ENCODE assay signal across 1 cellular context in the genomic region with DNA sequence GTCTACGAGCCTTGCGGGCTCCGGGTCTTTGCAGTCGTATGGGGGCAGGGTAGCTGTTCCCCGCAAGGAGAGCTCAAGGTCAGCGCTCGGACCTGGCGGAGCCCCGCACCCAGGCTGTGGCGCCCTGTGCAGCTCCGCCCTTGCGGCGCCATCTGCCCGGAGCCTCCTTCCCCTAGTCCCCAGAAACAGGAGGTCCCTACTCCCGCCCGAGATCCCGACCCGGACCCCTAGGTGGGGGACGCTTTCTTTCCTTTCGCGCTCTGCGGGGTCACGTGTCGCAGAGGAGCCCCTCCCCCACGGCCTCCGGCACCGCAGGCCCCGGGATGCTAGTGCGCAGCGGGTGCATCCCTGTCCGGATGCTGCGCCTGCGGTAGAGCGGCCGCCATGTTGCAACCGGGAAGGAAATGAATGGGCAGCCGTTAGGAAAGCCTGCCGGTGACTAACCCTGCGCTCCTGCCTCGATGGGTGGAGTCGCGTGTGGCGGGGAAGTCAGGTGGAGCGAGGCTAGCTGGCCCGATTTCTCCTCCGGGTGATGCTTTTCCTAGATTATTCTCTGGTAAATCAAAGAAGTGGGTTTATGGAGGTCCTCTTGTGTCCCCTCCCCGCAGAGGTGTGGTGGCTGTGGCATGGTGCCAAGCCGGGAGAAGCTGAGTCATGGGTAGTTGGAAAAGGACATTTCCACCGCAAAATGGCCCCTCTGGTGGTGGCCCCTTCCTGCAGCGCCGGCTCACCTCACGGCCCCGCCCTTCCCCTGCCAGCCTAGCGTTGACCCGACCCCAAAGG.
TF ChIP-seq lines count a peak whose summit lies in the region.

No MANE protein-coding gene starts in this region.

TF ChIP-seq in HepG2, 621 proteins besides CTCF, POLR2A, EP300 and RAD21 (continued from another document and continues in another):
- TF ChIP-seq, protein P1, sequence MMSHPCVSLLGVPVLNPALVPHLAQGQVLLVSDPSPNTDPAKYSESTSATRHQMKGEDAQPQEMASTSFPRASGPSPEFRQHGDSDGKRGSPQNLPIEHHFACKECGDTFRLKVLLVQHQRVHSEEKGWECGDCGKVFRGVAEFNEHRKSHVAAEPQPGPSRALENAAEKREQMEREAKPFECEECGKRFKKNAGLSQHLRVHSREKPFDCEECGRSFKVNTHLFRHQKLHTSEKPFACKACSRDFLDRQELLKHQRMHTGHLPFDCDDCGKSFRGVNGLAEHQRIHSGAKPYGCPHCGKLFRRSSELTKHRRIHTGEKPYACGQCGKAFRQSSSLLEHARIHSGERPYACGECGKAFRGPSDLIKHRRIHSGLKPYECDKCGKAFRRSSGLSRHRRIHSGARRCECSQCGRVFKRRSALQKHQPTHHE (CRISPR knock-in tag; IDR thresholded peaks at IDR 0.05; ENCODE audit: borderline replicate concordance) = peak; percentile 18; the same call in 1 of the 2 replicates
- TF ChIP-seq, protein P2, sequence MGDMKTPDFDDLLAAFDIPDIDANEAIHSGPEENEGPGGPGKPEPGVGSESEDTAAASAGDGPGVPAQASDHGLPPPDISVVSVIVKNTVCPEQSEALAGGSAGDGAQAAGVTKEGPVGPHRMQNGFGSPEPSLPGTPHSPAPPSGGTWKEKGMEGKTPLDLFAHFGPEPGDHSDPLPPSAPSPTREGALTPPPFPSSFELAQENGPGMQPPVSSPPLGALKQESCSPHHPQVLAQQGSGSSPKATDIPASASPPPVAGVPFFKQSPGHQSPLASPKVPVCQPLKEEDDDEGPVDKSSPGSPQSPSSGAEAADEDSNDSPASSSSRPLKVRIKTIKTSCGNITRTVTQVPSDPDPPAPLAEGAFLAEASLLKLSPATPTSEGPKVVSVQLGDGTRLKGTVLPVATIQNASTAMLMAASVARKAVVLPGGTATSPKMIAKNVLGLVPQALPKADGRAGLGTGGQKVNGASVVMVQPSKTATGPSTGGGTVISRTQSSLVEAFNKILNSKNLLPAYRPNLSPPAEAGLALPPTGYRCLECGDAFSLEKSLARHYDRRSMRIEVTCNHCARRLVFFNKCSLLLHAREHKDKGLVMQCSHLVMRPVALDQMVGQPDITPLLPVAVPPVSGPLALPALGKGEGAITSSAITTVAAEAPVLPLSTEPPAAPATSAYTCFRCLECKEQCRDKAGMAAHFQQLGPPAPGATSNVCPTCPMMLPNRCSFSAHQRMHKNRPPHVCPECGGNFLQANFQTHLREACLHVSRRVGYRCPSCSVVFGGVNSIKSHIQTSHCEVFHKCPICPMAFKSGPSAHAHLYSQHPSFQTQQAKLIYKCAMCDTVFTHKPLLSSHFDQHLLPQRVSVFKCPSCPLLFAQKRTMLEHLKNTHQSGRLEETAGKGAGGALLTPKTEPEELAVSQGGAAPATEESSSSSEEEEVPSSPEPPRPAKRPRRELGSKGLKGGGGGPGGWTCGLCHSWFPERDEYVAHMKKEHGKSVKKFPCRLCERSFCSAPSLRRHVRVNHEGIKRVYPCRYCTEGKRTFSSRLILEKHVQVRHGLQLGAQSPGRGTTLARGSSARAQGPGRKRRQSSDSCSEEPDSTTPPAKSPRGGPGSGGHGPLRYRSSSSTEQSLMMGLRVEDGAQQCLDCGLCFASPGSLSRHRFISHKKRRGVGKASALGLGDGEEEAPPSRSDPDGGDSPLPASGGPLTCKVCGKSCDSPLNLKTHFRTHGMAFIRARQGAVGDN (CRISPR knock-in tag; IDR thresholded peaks at IDR 0.05) = peak; percentile 55
- TF ChIP-seq LCORL (IDR thresholded peaks at IDR 0.05) (no peak), LCORL (CRISPR knock-in tag; IDR thresholded peaks at IDR 0.05) (no peak), POLR2AphosphoS5 (IDR thresholded peaks at IDR 0.05; ENCODE audit: low read depth, low read length) (no peak; the same call in none of the 2 replicates), ATRX (CRISPR knock-in tag; IDR thresholded peaks at IDR 0.05; ENCODE audit: borderline replicate concordance) (no peak), TBX2 (CRISPR knock-in tag; IDR thresholded peaks at IDR 0.05; ENCODE audit: borderline replicate concordance) (no peak), ZNF160 (CRISPR knock-in tag; IDR thresholded peaks at IDR 0.05) (0 out of 2 replicates have a peak, but pooled peaks have one; percentile 10), MIXL1 (CRISPR knock-in tag; IDR thresholded peaks at IDR 0.05) (no peak), FOXK1 (CRISPR knock-in tag; IDR thresholded peaks at IDR 0.05; ENCODE audit: borderline replicate concordance, low read depth) (no peak), ZNF264 (CRISPR knock-in tag; IDR thresholded peaks at IDR 0.05) (0 out of 2 replicates have a peak, but pooled peaks have one; percentile 43), RNF2 (conservative IDR thresholded peaks at IDR 0.05; ENCODE audit: low read depth) (no peak), ZNF737 (CRISPR knock-in tag; IDR thresholded peaks at IDR 0.05; ENCODE audit: borderline replicate concordance) (no peak), ZNF33A (CRISPR knock-in tag; IDR thresholded peaks at IDR 0.05; ENCODE audit: borderline replicate concordance) (0 out of 2 replicates have a peak, but pooled peaks have one; percentile 38), XBP1 (CRISPR knock-in tag; IDR thresholded peaks at IDR 0.05) (no peak), SMAD3 (CRISPR knock-in tag; IDR thresholded peaks at IDR 0.05) (0 out of 2 replicates have a peak, but pooled peaks have one; percentile 8), CREM (IDR thresholded peaks at IDR 0.05) (no peak), CREM (CRISPR knock-in tag; IDR thresholded peaks at IDR 0.05) (no peak), HDAC6 (IDR thresholded peaks at IDR 0.05; ENCODE audit: low read depth, low read length) (no peak), ZNF232 (CRISPR knock-in tag; IDR thresholded peaks at IDR 0.05; ENCODE audit: borderline replicate concordance) (no peak), YY1 (IDR thresholded peaks at IDR 0.05; ENCODE audit: insufficient read depth, insufficient replicate concordance, low read depth, low read length) (peak; percentile 78), RFX3 (CRISPR knock-in tag; IDR thresholded peaks at IDR 0.05) (no peak), CHCHD3 (CRISPR knock-in tag; IDR thresholded peaks at IDR 0.05) (no peak), TP53 (CRISPR knock-in tag; conservative IDR thresholded peaks at IDR 0.05) (no peak), ZEB1 (IDR thresholded peaks at IDR 0.05; ENCODE audit: insufficient replicate concordance, low read depth) (no peak), SALL2 (CRISPR knock-in tag; IDR thresholded peaks at IDR 0.05) (no peak), ELF4 (CRISPR knock-in tag; IDR thresholded peaks at IDR 0.05; ENCODE audit: borderline replicate concordance) (no peak)
- TF ChIP-seq, protein P3, sequence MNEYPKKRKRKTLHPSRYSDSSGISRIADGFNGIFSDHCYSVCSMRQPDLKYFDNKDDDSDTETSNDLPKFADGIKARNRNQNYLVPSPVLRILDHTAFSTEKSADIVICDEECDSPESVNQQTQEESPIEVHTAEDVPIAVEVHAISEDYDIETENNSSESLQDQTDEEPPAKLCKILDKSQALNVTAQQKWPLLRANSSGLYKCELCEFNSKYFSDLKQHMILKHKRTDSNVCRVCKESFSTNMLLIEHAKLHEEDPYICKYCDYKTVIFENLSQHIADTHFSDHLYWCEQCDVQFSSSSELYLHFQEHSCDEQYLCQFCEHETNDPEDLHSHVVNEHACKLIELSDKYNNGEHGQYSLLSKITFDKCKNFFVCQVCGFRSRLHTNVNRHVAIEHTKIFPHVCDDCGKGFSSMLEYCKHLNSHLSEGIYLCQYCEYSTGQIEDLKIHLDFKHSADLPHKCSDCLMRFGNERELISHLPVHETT (CRISPR knock-in tag; conservative IDR thresholded peaks at IDR 0.05) = no peak
- TF ChIP-seq, protein P4, sequence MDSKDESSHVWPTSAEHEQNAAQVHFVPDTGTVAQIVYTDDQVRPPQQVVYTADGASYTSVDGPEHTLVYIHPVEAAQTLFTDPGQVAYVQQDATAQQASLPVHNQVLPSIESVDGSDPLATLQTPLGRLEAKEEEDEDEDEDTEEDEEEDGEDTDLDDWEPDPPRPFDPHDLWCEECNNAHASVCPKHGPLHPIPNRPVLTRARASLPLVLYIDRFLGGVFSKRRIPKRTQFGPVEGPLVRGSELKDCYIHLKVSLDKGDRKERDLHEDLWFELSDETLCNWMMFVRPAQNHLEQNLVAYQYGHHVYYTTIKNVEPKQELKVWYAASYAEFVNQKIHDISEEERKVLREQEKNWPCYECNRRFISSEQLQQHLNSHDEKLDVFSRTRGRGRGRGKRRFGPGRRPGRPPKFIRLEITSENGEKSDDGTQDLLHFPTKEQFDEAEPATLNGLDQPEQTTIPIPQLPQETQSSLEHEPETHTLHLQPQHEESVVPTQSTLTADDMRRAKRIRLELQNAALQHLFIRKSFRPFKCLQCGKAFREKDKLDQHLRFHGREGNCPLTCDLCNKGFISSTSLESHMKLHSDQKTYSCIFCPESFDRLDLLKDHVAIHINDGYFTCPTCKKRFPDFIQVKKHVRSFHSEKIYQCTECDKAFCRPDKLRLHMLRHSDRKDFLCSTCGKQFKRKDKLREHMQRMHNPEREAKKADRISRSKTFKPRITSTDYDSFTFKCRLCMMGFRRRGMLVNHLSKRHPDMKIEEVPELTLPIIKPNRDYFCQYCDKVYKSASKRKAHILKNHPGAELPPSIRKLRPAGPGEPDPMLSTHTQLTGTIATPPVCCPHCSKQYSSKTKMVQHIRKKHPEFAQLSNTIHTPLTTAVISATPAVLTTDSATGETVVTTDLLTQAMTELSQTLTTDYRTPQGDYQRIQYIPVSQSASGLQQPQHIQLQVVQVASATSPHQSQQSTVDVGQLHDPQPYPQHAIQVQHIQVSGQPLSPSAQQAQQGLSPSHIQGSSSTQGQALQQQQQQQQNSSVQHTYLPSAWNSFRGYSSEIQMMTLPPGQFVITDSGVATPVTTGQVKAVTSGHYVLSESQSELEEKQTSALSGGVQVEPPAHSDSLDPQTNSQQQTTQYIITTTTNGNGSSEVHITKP (CRISPR knock-in tag; IDR thresholded peaks at IDR 0.05; ENCODE audit: low read depth) = peak; percentile 37; the same call in 1 of the 2 replicates
- TF ChIP-seq, protein P5, sequence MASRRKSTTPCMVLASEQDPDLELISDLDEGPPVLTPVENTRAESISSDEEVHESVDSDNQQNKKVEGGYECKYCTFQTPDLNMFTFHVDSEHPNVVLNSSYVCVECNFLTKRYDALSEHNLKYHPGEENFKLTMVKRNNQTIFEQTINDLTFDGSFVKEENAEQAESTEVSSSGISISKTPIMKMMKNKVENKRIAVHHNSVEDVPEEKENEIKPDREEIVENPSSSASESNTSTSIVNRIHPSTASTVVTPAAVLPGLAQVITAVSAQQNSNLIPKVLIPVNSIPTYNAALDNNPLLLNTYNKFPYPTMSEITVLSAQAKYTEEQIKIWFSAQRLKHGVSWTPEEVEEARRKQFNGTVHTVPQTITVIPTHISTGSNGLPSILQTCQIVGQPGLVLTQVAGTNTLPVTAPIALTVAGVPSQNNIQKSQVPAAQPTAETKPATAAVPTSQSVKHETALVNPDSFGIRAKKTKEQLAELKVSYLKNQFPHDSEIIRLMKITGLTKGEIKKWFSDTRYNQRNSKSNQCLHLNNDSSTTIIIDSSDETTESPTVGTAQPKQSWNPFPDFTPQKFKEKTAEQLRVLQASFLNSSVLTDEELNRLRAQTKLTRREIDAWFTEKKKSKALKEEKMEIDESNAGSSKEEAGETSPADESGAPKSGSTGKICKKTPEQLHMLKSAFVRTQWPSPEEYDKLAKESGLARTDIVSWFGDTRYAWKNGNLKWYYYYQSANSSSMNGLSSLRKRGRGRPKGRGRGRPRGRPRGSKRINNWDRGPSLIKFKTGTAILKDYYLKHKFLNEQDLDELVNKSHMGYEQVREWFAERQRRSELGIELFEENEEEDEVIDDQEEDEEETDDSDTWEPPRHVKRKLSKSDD (CRISPR knock-in tag; IDR thresholded peaks at IDR 0.05; ENCODE audit: low read depth) = 0 out of 2 replicates have a peak, but pooled peaks have one; percentile 10
- TF ChIP-seq, protein P6, sequence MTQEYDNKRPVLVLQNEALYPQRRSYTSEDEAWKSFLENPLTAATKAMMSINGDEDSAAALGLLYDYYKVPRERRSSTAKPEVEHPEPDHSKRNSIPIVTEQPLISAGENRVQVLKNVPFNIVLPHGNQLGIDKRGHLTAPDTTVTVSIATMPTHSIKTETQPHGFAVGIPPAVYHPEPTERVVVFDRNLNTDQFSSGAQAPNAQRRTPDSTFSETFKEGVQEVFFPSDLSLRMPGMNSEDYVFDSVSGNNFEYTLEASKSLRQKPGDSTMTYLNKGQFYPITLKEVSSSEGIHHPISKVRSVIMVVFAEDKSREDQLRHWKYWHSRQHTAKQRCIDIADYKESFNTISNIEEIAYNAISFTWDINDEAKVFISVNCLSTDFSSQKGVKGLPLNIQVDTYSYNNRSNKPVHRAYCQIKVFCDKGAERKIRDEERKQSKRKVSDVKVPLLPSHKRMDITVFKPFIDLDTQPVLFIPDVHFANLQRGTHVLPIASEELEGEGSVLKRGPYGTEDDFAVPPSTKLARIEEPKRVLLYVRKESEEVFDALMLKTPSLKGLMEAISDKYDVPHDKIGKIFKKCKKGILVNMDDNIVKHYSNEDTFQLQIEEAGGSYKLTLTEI (CRISPR knock-in tag; conservative IDR thresholded peaks at IDR 0.05) = no peak
- TF ChIP-seq, protein P7, sequence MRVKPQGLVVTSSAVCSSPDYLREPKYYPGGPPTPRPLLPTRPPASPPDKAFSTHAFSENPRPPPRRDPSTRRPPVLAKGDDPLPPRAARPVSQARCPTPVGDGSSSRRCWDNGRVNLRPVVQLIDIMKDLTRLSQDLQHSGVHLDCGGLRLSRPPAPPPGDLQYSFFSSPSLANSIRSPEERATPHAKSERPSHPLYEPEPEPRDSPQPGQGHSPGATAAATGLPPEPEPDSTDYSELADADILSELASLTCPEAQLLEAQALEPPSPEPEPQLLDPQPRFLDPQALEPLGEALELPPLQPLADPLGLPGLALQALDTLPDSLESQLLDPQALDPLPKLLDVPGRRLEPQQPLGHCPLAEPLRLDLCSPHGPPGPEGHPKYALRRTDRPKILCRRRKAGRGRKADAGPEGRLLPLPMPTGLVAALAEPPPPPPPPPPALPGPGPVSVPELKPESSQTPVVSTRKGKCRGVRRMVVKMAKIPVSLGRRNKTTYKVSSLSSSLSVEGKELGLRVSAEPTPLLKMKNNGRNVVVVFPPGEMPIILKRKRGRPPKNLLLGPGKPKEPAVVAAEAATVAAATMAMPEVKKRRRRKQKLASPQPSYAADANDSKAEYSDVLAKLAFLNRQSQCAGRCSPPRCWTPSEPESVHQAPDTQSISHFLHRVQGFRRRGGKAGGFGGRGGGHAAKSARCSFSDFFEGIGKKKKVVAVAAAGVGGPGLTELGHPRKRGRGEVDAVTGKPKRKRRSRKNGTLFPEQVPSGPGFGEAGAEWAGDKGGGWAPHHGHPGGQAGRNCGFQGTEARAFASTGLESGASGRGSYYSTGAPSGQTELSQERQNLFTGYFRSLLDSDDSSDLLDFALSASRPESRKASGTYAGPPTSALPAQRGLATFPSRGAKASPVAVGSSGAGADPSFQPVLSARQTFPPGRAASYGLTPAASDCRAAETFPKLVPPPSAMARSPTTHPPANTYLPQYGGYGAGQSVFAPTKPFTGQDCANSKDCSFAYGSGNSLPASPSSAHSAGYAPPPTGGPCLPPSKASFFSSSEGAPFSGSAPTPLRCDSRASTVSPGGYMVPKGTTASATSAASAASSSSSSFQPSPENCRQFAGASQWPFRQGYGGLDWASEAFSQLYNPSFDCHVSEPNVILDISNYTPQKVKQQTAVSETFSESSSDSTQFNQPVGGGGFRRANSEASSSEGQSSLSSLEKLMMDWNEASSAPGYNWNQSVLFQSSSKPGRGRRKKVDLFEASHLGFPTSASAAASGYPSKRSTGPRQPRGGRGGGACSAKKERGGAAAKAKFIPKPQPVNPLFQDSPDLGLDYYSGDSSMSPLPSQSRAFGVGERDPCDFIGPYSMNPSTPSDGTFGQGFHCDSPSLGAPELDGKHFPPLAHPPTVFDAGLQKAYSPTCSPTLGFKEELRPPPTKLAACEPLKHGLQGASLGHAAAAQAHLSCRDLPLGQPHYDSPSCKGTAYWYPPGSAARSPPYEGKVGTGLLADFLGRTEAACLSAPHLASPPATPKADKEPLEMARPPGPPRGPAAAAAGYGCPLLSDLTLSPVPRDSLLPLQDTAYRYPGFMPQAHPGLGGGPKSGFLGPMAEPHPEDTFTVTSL (CRISPR knock-in tag; IDR thresholded peaks at IDR 0.05; ENCODE audit: borderline replicate concordance) = 0 out of 2 replicates have a peak, but pooled peaks have one; percentile 39
- TF ChIP-seq, protein P8, sequence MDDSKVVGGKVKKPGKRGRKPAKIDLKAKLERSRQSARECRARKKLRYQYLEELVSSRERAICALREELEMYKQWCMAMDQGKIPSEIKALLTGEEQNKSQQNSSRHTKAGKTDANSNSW (CRISPR knock-in tag; IDR thresholded peaks at IDR 0.05; ENCODE audit: borderline replicate concordance) = no peak
